Comparison of ENCODE assay signal across 8 cellular contexts in the genomic region with DNA sequence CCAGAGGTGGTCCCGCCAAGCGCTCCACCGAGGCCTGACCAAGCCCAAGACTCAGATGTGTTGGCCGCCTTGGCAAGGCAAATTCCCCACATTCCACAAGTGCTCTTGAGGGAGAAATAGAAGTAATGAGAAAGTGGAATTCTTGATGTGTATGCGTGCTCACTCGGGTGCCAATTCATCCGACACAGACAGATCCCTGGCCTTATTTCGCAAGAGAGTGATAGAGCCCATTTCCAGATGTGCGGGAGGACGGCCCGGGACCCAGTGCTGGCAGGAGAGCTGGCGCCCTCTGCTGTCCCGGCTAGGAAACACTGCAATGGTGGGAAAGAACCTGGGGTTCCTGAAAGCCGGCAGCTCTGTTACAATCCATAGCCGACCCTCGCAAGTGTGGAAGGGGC.
DNase-seq lines count a peak whose midpoint lies in the region; ATAC-seq and TF ChIP-seq lines count a peak whose summit lies in the region.

No MANE protein-coding gene starts in this region.

- no peaks in the 10 kb centered on the region for H3K9me2 ChIP-seq in Loucy (replicated peaks; ENCODE audit: low read depth, low read length)

- H2AFZ ChIP-seq in Loucy (ENCODE audit: low read length): no peak overlapping the region

- no peaks in the 10 kb centered on the region for H4K20me1 ChIP-seq in Loucy (ENCODE audit: insufficient read depth, low read length, poor library complexity, severe bottlenecking)

- ATAC-seq in left ventricle myocardium superior: peak; percentile 79
- ATAC-seq in aorta (ENCODE audit: low FRiP score): peak; percentile 96
- no peak for ATAC-seq in GM19397 (IDR thresholded peaks at IDR 0.05; ENCODE audit: unreplicated experiment)

- H3F3A ChIP-seq in Loucy (ENCODE audit: low read depth): no peaks in the 10 kb centered on the region

- no peaks in the 10 kb centered on the region for H3K27me3 ChIP-seq in Loucy (ENCODE audit: insufficient read depth, low read length, poor library complexity, severe bottlenecking)
- H3K27me3 ChIP-seq in adipocyte (replicated peaks; ENCODE audit: control insufficient read depth, insufficient read depth, low read length): no peaks in the 10 kb centered on the region
- no peaks in the 10 kb centered on the region for H3K27me3 ChIP-seq in aorta (ENCODE audit: control insufficient read depth in 1 of 2, insufficient read depth in 2 of 2, low read length in 1 of 2)

- H3K36me3 ChIP-seq in Loucy (ENCODE audit: insufficient read depth, low read length) (no peaks in the 10 kb centered on the region), adipocyte (ENCODE audit: control insufficient read depth, insufficient read depth, low read length, severe bottlenecking) (no peaks in the 10 kb centered on the region), aorta (ENCODE audit: control insufficient read depth in 1 of 2, insufficient read depth in 2 of 2, low read length in 1 of 2) (no peaks in the 10 kb centered on the region)

- intact Hi-C loops in left ventricle myocardium superior (cut with micrococcal nuclease) (loop anchor here (5.0 kb wide), 1 partner anchor 309 kb away; no protein-coding TSS in a partner anchor), aorta (cut with DNase I) (loop anchor here (2.0 to 10.0 kb wide), 7 partner anchors 39 to 552 kb away; a partner anchor contains a TSS)

- peak; percentile 19 to 61 for DNase-seq in SW 1271 (lab: John Stamatoyannopoulos, UW)
- peak; percentile 99 for DNase-seq in adipocyte (ENCODE audit: low read depth)
- peak; percentile 93 for DNase-seq in left ventricle myocardium superior
- peak; percentile 86 for DNase-seq in renal cortical epithelial cell (ENCODE audit: low read depth)
- peak; percentile 93 to 95 for DNase-seq in aorta

- H3K9me3 ChIP-seq in Loucy (ENCODE audit: insufficient read depth, low read depth, low read length): no peaks in the 10 kb centered on the region
- H3K9me3 ChIP-seq in adipocyte (ENCODE audit: control insufficient read depth, low read length): no peaks in the 10 kb centered on the region
- H3K9me3 ChIP-seq in aorta (ENCODE audit: control insufficient read depth, low read length): no peaks in the 10 kb centered on the region

- 9 to 12% methylated on average over 16 of the region's 16 CpGs for WGBS in aorta, 2 donors

- H3K4me3 ChIP-seq in Loucy (ENCODE audit: low read length, poor library complexity, severe bottlenecking) (no peak overlapping the region), adipocyte (ENCODE audit: low read length) (peak overlapping the region; percentile 66), aorta (ENCODE audit: low read length in 2 of 2) (no peak overlapping the region)

- no peak overlapping the region for H3K4me2 ChIP-seq in Loucy (ENCODE audit: low read depth, low read length, poor library complexity, severe bottlenecking)

- no peaks in the 10 kb centered on the region for H3K79me2 ChIP-seq in Loucy (ENCODE audit: insufficient read depth, low read length)

- H3K4me1 ChIP-seq in Loucy (ENCODE audit: insufficient read depth, low read length, poor library complexity, severe bottlenecking) (peaks cover 27% of the 10 kb centered on the region), adipocyte (ENCODE audit: control insufficient read depth, insufficient read depth, low read length) (peaks cover 54% of the 10 kb centered on the region), aorta (ENCODE audit: control insufficient read depth in 1 of 2, insufficient read depth in 2 of 2, low read length in 2 of 2) (no peaks in the 10 kb centered on the region)

- H3K27ac ChIP-seq in aorta (ENCODE audit: low read depth in 1 of 2, low read length in 2 of 2): peak overlapping the region in 1 of 2 donors; percentile 81

- peak; percentile 15 for TF ChIP-seq CTCF in GM12801 (IDR thresholded peaks at IDR 0.05; ENCODE audit: extremely low read depth, insufficient read length)
- TF ChIP-seq CTCF in Loucy (conservative IDR thresholded peaks at IDR 0.05; ENCODE audit: low read length): peak; percentile 92

- no peak overlapping the region for H3K9ac ChIP-seq in Loucy (ENCODE audit: low read depth, low read length, poor library complexity, severe bottlenecking)
- peak overlapping the region; percentile 86 for H3K9ac ChIP-seq in adipocyte (ENCODE audit: low read length)

Comparison
In these comparisons a context has a peak if more than half of its experiments do, and no peak if none do; other contexts are left out.
1. DNase-seq: peak in every context shown above with its lines; median percentile 99 in adipocyte; 94 in aorta; 93 in left ventricle myocardium superior; 86 in renal cortical epithelial cell; 40 in SW 1271.